In the genomic region with DNA sequence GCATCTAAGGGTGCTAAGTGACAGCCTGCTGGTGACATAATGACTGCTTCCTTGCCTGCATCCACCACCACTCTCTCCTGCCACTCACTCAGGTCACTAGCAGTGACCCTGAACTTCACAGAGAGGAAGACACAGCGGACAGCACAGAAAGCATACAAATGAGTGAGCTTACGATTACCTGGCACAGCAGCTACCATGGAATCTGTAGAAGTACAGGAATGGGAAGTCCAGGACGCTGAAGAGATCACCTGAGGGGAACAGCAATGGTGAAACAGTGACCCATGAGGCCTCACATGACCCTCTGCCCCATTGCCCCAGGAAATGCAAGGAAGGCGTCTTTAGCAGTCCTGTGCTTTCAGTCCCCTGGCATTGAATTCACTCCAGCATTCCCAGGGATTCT, we compare ENCODE assay signal across 22 cellular contexts.
A peak's percentile ranks its signal among the peaks of the same experiment; 100 is the strongest.
DNase-seq lines count a peak whose midpoint lies in the region; ATAC-seq and TF ChIP-seq lines count a peak whose summit lies in the region.
"Had no signal": no experiment of that assay in that cellular context is flagged by ENCODE, and none has a peak within 500 bp of the region (broad histone marks: within the 10 kb centered on the region; RNA-seq: fewer than 3 reads in every experiment).

No MANE protein-coding gene starts in this region.

- H3K9me3 ChIP-seq in adipocyte (ENCODE audit: control insufficient read depth, low read length) (no peaks in the 10 kb centered on the region), esophagus squamous epithelium (no peaks in the 10 kb centered on the region), tibial artery (no peaks in the 10 kb centered on the region)

- TF ChIP-seq POLR2A in esophagus squamous epithelium (IDR thresholded peaks at IDR 0.05): no peak

- H3K27me3 Mint-ChIP-seq in mesothelial cell of epicardium (ENCODE audit: low read depth): no peaks in the 10 kb centered on the region
- H3K27me3 Mint-ChIP-seq in naive thymus-derived CD8-positive, alpha-beta T cell: no peaks in the 10 kb centered on the region
- H3K27me3 Mint-ChIP-seq: activated CD4-positive, alpha-beta T cell treated with anti-CD3 and anti-CD28 coated beads, Interleukin-2, amount 10 ng/mL, durations not matched to agents 7 days and 5 days; effector memory CD8-positive, alpha-beta T cell had no signal

- peaks cover 28% of the 10 kb centered on the region for H3K4me1 Mint-ChIP-seq in mesothelial cell of epicardium
- peaks cover 6 to 27% (median 15%) of the 10 kb centered on the region in 4 donors for H3K4me1 Mint-ChIP-seq in naive thymus-derived CD8-positive, alpha-beta T cell

- H3K36me3 Mint-ChIP-seq in mesothelial cell of epicardium: peaks cover 26% of the 10 kb centered on the region
- H3K36me3 Mint-ChIP-seq in naive thymus-derived CD8-positive, alpha-beta T cell: peaks cover 18 to 21% (median 21%) of the 10 kb centered on the region in 3 donors

- TF ChIP-seq CTCF in esophagus squamous epithelium (IDR thresholded peaks at IDR 0.05) (no peak), mesothelial cell of epicardium (IDR thresholded peaks at IDR 0.05; ENCODE audit: unreplicated experiment) (no peak), tibial artery (IDR thresholded peaks at IDR 0.05) (no peak)

- peak overlapping the region in 3 of 4 donors; percentile 59 to 82 (median 78) for H3K27ac ChIP-seq in esophagus squamous epithelium
- peak overlapping the region; percentile 72 to 78 for H3K27ac ChIP-seq in tibial artery

- peak overlapping the region; percentile 85 for H3K9ac ChIP-seq in adipocyte (ENCODE audit: low read length)

- POLR2A ChIA-PET in naive thymus-derived CD8-positive, alpha-beta T cell (lab: Charles Lee): no interaction called here

- no peak for DNase-seq in adipocyte (ENCODE audit: low read depth)
- no peak for DNase-seq in esophagus squamous epithelium (lab: John Stamatoyannopoulos, UW)
- DNase-seq in mesothelial cell of epicardium (ENCODE audit: low spot score in 2 of 2, unreplicated experiment in 2 of 2): no peak
- DNase-seq in tibial artery: no peak
- DNase-seq in C1 segment of cervical spinal cord (lab: John Stamatoyannopoulos, UW): no peak
- no peak for DNase-seq in naive thymus-derived CD8-positive, alpha-beta T cell
- no peak for DNase-seq in DMS 273 treated with DMSO at 0.1 percent for 48 hours (lab: John Stamatoyannopoulos, UW)
- DNase-seq: activated CD4-positive, alpha-beta T cell treated with anti-CD3 and anti-CD28 coated beads, Interleukin-2, amount 10 ng/mL, durations not matched to agents 7 days and 5 days; activated CD8-positive, alpha-beta memory T cell treated with anti-CD3 and anti-CD28 coated beads, Interleukin-2, amount 50 U/mL, for 48 hours; activated gamma-delta T cell; amniotic stem cell; CD8-positive, alpha-beta memory T cell; cerebellar nuclear complex; DND-41; effector memory CD8-positive, alpha-beta T cell; hypothalamus; islet precursor cell; NCI-H1694; NCI-H82; occipital lobe; OCI-M1; stimulated activated CD4-positive, alpha-beta T cell treated with anti-CD3 and anti-CD28 coated beads, Interleukin-2, amount 100 ng/mL, for 24 hours had no signal

- H3K4me1 ChIP-seq in adipocyte (ENCODE audit: control insufficient read depth, insufficient read depth, low read length) (peaks cover 64% of the 10 kb centered on the region), esophagus squamous epithelium (peaks cover 0 to 42% (median 17%) of the 10 kb centered on the region in 3 donors), tibial artery (peaks cover 0 to 49% (median 35%) of the 10 kb centered on the region in 4 donors)

- H3K9me3 Mint-ChIP-seq in mesothelial cell of epicardium: peaks cover 6% of the 10 kb centered on the region
- no peaks in the 10 kb centered on the region for H3K9me3 Mint-ChIP-seq in naive thymus-derived CD8-positive, alpha-beta T cell
- H3K9me3 Mint-ChIP-seq: activated CD4-positive, alpha-beta T cell treated with anti-CD3 and anti-CD28 coated beads, Interleukin-2, amount 10 ng/mL, durations not matched to agents 7 days and 5 days; CD8-positive, alpha-beta memory T cell; effector memory CD8-positive, alpha-beta T cell had no signal

- H3K4me3 Mint-ChIP-seq in mesothelial cell of epicardium: no peak overlapping the region
- H3K4me3 Mint-ChIP-seq in naive thymus-derived CD8-positive, alpha-beta T cell: peak overlapping the region in 1 of 10 donors; percentile 16
- H3K4me3 Mint-ChIP-seq: activated CD4-positive, alpha-beta T cell treated with anti-CD3 and anti-CD28 coated beads, Interleukin-2, amount 10 ng/mL, durations not matched to agents 7 days and 5 days; effector memory CD8-positive, alpha-beta T cell had no signal

- peak overlapping the region; percentile 25 for H3K27ac Mint-ChIP-seq in mesothelial cell of epicardium
- peak overlapping the region in 1 of 10 donors; percentile 9 for H3K27ac Mint-ChIP-seq in naive thymus-derived CD8-positive, alpha-beta T cell
- H3K27ac Mint-ChIP-seq: activated CD4-positive, alpha-beta T cell treated with anti-CD3 and anti-CD28 coated beads, Interleukin-2, amount 10 ng/mL, durations not matched to agents 7 days and 5 days had no signal

- intact Hi-C loops in esophagus squamous epithelium (cut with DNase I) (loop anchor here (10.0 kb wide), 2 partner anchors 122 to 222 kb away; a partner anchor contains a TSS), tibial artery (cut with DNase I; ENCODE audit: low total_unique reads) (loop anchor here (5.0 to 10.0 kb wide), 2 partner anchors 122 to 224 kb away; no protein-coding TSS in a partner anchor)

- no peaks in the 10 kb centered on the region for H3K27me3 ChIP-seq in adipocyte (replicated peaks; ENCODE audit: control insufficient read depth, insufficient read depth, low read length)
- H3K27me3 ChIP-seq in esophagus squamous epithelium: no peaks in the 10 kb centered on the region
- H3K27me3 ChIP-seq in tibial artery: no peaks in the 10 kb centered on the region

- H3K4me3 ChIP-seq in adipocyte (ENCODE audit: low read length) (peak overlapping the region; percentile 40), esophagus squamous epithelium (no peak overlapping the region), tibial artery (no peak overlapping the region)

- 80 to 87% methylated on average over 4 of the region's 4 CpGs for WGBS in esophagus squamous epithelium, 2 donors

- H3K36me3 ChIP-seq in adipocyte (ENCODE audit: control insufficient read depth, insufficient read depth, low read length, severe bottlenecking) (peaks cover 3% of the 10 kb centered on the region), esophagus squamous epithelium (peaks cover 0 to 6% (median 0%) of the 10 kb centered on the region in 3 donors), tibial artery (no peaks in the 10 kb centered on the region)

- ATAC-seq in naive thymus-derived CD8-positive, alpha-beta T cell: no peak
- ATAC-seq: effector memory CD8-positive, alpha-beta T cell had no signal
